33 cellular contexts compared by ENCODE assay signal in the genomic region with DNA sequence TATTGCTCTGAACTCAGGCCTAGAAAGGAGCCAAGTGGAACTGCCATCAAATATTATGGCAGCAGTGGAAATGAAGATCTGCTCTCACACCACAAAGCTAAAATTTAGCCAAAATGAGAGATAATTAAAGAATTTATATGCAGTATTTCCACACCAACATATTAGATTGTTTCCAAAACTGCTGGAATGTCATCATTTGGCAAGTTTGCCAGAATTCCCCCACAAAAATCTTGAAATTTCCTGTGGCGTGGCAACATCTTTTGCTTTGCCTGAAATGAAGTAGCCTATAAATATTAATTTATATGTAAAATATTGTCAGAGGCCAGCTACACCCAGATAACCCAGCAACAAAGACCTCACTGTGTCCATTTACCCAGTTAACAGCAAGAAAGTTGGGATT.
"Had no signal": no experiment of that assay in that cellular context is flagged by ENCODE, and none has a peak within 500 bp of the region (broad histone marks: within the 10 kb centered on the region; RNA-seq: fewer than 3 reads in every experiment).

No MANE protein-coding gene starts in this region.

- ATAC-seq: activated CD8-positive, alpha-beta memory T cell treated with anti-CD3 and anti-CD28 coated beads, Interleukin-2, amount 10 ng/mL, durations not matched to agents 7 days and 5 days; activated naive CD8-positive, alpha-beta T cell treated with anti-CD3 and anti-CD28 coated beads, Interleukin-2, amount 50 U/mL, for 24 hours had no signal

- DNase-seq: activated CD4-positive, alpha-beta memory T cell treated with anti-CD3 and anti-CD28 coated beads, Interleukin-2, amount 10 ng/mL, durations not matched to agents 7 days and 5 days; activated CD4-positive, alpha-beta T cell treated with anti-CD3 and anti-CD28 coated beads for 1 hour; activated CD4-positive, alpha-beta T cell treated with anti-CD3 and anti-CD28 coated beads for 48 hours; activated CD4-positive, CD25-positive, alpha-beta regulatory T cell; activated CD8-positive, alpha-beta memory T cell treated with anti-CD3 and anti-CD28 coated beads for 24 hours; activated CD8-positive, alpha-beta memory T cell treated with anti-CD3 and anti-CD28 coated beads, Interleukin-2, amount 10 ng/mL, durations not matched to agents 7 days and 5 days; activated CD8-positive, alpha-beta memory T cell treated with anti-CD3 and anti-CD28 coated beads, Interleukin-2, amount 50 U/mL, for 48 hours; activated effector memory CD4-positive, alpha-beta T cell treated with Interleukin-2 at 50 U/mL for 16 hours; activated naive CD4-positive, alpha-beta T cell treated with anti-CD3 and anti-CD28 coated beads, Interleukin-2, amount 10 ng/mL, durations not matched to agents 7 days and 5 days; activated naive CD8-positive, alpha-beta T cell treated with anti-CD3 and anti-CD28 coated beads, Interleukin-2, amount 50 U/mL, for 24 hours; activated T-cell treated with anti-CD3 and anti-CD28 coated beads, Interleukin-2, amount 50 U/mL, for 48 hours; anterior cingulate cortex; brain microvascular endothelial cell; central memory CD4-positive, alpha-beta T cell; MM.1S; MV-4-11; NCI-H1417; NCI-H146; NCI-H187; NCI-H2029 treated with DMSO at 0.1 percent for 48 hours; NCI-H2107; NCI-H2171; NCI-H446; NCI-H510A treated with DMSO at 0.1 percent for 48 hours; NCI-H526 treated with DMSO at 0.1 percent for 48 hours; NCI-H774; OCI-M1; Right ventricle myocardium superior; SW 1271; T-helper 1 cell; T-helper 2 cell; T-helper 9 cell; WERI-Rb-1 had no signal
